ENCODE assay signal across 8 cellular contexts in genomic region chr14:75309561-75309960, GRCh38. TPM values are rescaled to one million over a fixed set of nuclear protein-coding genes. Genes with fewer than 3 reads are reported as not detected.
DNase-seq lines count a peak whose midpoint lies in the region; ATAC-seq and TF ChIP-seq lines count a peak whose summit lies in the region.
"Not testable (repeated sequence)": the region's sequence is repeated elsewhere in the genome, so short reads cannot be mapped to it uniquely, and the experiment has no call there.

No MANE protein-coding gene starts in this region.

- not testable (repeated sequence) for H3K36me3 ChIP-seq in GM23338 (ENCODE audit: insufficient read depth); sigmoid colon; stomach; upper lobe of left lung; uterus

- not testable (repeated sequence) for TF ChIP-seq POLR2A in sigmoid colon (IDR thresholded peaks at IDR 0.05); stomach (IDR thresholded peaks at IDR 0.05); upper lobe of left lung (IDR thresholded peaks at IDR 0.05); uterus (IDR thresholded peaks at IDR 0.05)

- H3K4me3 ChIP-seq in GM23338, dorsolateral prefrontal cortex, sigmoid colon, stomach, upper lobe of left lung, uterus: not testable (repeated sequence)

- not testable (repeated sequence) for H2AFZ ChIP-seq in GM23338

- H3K27ac ChIP-seq in GM23338 (ENCODE audit: low read depth) (peak overlapping the region; percentile 77; the same call in 1 of the 2 replicates), dorsolateral prefrontal cortex (peak overlapping the region in 36 of 59 donors; percentile 12 to 93 (median 84)), layer of hippocampus (ENCODE audit: low read depth, low read length) (peak overlapping the region; percentile 82), sigmoid colon (peak overlapping the region in 1 of 4 donors; percentile 78), stomach (peak overlapping the region in 4 of 5 donors; percentile 70 to 84 (median 82)), upper lobe of left lung (peak overlapping the region in 3 of 4 donors; percentile 80 to 91 (median 82)), uterus (peak overlapping the region; percentile 88)

- not testable (repeated sequence) for H3K9me3 ChIP-seq in sigmoid colon, stomach, upper lobe of left lung, uterus

- H3K79me2 ChIP-seq in GM23338 (replicated peaks; ENCODE audit: insufficient read depth), result not testable (repeated sequence)

- H4K20me1 ChIP-seq in GM23338 (replicated peaks; ENCODE audit: insufficient read depth), result not testable (repeated sequence)

- not testable (repeated sequence) for ATAC-seq in GM23338; upper lobe of left lung (ENCODE audit: low FRiP score in 2 of 2)

- TF ChIP-seq EP300 in sigmoid colon (IDR thresholded peaks at IDR 0.05); stomach (IDR thresholded peaks at IDR 0.05); upper lobe of left lung (IDR thresholded peaks at IDR 0.05): not testable (repeated sequence)

- not testable (repeated sequence) for H3K9me3 Mint-ChIP-seq in GM23338

- H3K36me3 Mint-ChIP-seq in GM23338 (ENCODE audit: low read depth), result not testable (repeated sequence)

- not testable (repeated sequence) for H3K4me2 ChIP-seq in GM23338

- not testable (repeated sequence) for TF ChIP-seq CTCF in GM23338 (conservative IDR thresholded peaks at IDR 0.05; ENCODE audit: low read depth in 2 of 2); dorsolateral prefrontal cortex (IDR thresholded peaks at IDR 0.05 in 54 of 56, conservative IDR thresholded peaks at IDR 0.05 in 2 of 56; ENCODE audit: low read depth in 1 of 56, partially characterized antibody in 56 of 56); sigmoid colon (IDR thresholded peaks at IDR 0.05); stomach (IDR thresholded peaks at IDR 0.05); upper lobe of left lung (IDR thresholded peaks at IDR 0.05); uterus (IDR thresholded peaks at IDR 0.05)

- not testable (repeated sequence) for DNase-seq in GM23338 (ENCODE audit: low spot score); dorsolateral prefrontal cortex; stomach; uterus
- DNase-seq in mesenteric fat pad (ENCODE audit: low spot score) (peak; percentile 43), sigmoid colon (peak; percentile 58), upper lobe of left lung (peak in 1 of 2 donors; percentile 19)

- H3K9me2 ChIP-seq in GM23338 (ENCODE audit: insufficient read depth), result not testable (repeated sequence)

- peaks cover 22% of the 10 kb centered on the region for H3K4me1 Mint-ChIP-seq in GM23338

- H3K27me3 ChIP-seq in GM23338 (ENCODE audit: insufficient read depth); dorsolateral prefrontal cortex; layer of hippocampus (ENCODE audit: control insufficient read depth, insufficient read depth, low read length); sigmoid colon; stomach; upper lobe of left lung; uterus: not testable (repeated sequence)

- H3K4me3 Mint-ChIP-seq in GM23338, result not testable (repeated sequence)

- not testable (repeated sequence) for H3K27ac Mint-ChIP-seq in GM23338

- H3K27me3 Mint-ChIP-seq in GM23338 (ENCODE audit: insufficient read depth, low read depth, poor library complexity), result not testable (repeated sequence)

- H3K4me1 ChIP-seq in GM23338 (ENCODE audit: insufficient read depth); uterus: not testable (repeated sequence)
- H3K4me1 ChIP-seq in sigmoid colon, result peaks cover 0 to 26% (median 17%) of the 10 kb centered on the region in 4 donors
- H3K4me1 ChIP-seq in stomach, result peaks cover 13 to 36% (median 20%) of the 10 kb centered on the region in 4 donors
- H3K4me1 ChIP-seq in upper lobe of left lung, result peaks cover 17 to 37% (median 28%) of the 10 kb centered on the region in 4 donors

- not testable (repeated sequence) for H3F3A ChIP-seq in GM23338 (replicated peaks; ENCODE audit: low read depth)

- intact Hi-C loops in dorsolateral prefrontal cortex (cut with DNase I), result loop anchor here (2.0 to 10.0 kb wide), 4 partner anchors 118 to 395 kb away; partner anchors contain the start of gene JDP2 (in 2 of the 2)
- intact Hi-C loops in sigmoid colon (cut with DNase I), result loop anchor here (2.0 to 10.0 kb wide), 2 partner anchors 117 to 365 kb away; no protein-coding TSS in a partner anchor
- intact Hi-C loops in stomach (cut with DNase I; ENCODE audit: low total_unique reads), result loop anchor here (5.0 kb wide), 1 partner anchor 183 kb away; no protein-coding TSS in a partner anchor
- intact Hi-C loops in uterus (cut with DNase I; ENCODE audit: low total_unique reads), result loop anchor here (5.0 kb wide), 1 partner anchor 178 kb away; no protein-coding TSS in a partner anchor

- WGBS in sigmoid colon, 2 donors, result 85 to 92% methylated on average over 14 of the region's 14 CpGs
- WGBS in stomach, 5 donors, result 89 to 97% (median 94%) methylated on average over 14 of the region's 14 CpGs
- WGBS in upper lobe of left lung, 2 donors, result 89 to 93% methylated on average over 14 of the region's 14 CpGs

RNA-seq across cellular contexts. Expression of gene FOS, which starts 30.9 kb away (rescaled TPM):
- total RNA-seq in GM23338 (2014; rRNA removed; shearing (Covaris generic)), result 39.7 and 47.3 TPM in 2 replicates
- polyA plus RNA-seq in GM23338 (2016; fragmentation: Nextera tagmentation; extraction: Ambion mirVana) (48.6 and 54.8 TPM in 2 replicates), sigmoid colon (100 to 1,000 TPM; 108 to 374 (median 306) TPM), stomach (10 to 100 TPM; 62.2 to 82.0 (median 77.1) TPM)
- total RNA-seq in dorsolateral prefrontal cortex (100 to 1,000 TPM in 38 of 120 experiments, 10 to 100 TPM in 81, 1 to 10 TPM in 1; 7.4 to 738 (median 68.8) TPM), mesenteric fat pad (1,900 TPM), sigmoid colon (1,000 to 10,000 TPM in 1 of 4 donors, 100 to 1,000 TPM in 3; 172 to 1,048 (median 650) TPM), stomach (1,000 to 10,000 TPM in 1 of 5 donors, 100 to 1,000 TPM in 4; 134 to 1,274 (median 649) TPM), upper lobe of left lung (1,000 to 10,000 TPM in 1 of 6 donors, 100 to 1,000 TPM in 5; 386 to 1,146 (median 633) TPM), uterus (1,000 to 10,000 TPM in 1 of 4 donors, 100 to 1,000 TPM in 2, 10 to 100 TPM in 1; 29.2 to 1,111 (median 137) TPM)
